8 cellular contexts compared by ENCODE assay signal in genomic region chr2:196639180-196640030, GRCh38. TPM values are rescaled to one million over a fixed set of nuclear protein-coding genes. Genes with fewer than 3 reads are reported as not detected.
DNase-seq lines count a peak whose midpoint lies in the region; ATAC-seq and TF ChIP-seq lines count a peak whose summit lies in the region.

CCDC150 (plus strand) TSS chr2:196639715; CDS start chr2:196639767, 52 bp downstream.

- H3K9ac ChIP-seq in BLaER1 treated with 17β-estradiol and CSF1 and Interleukin-3, amounts not matched to agents 10 nM and 100 nM = peak within 1 kb of the TSS; percentile 66 to 86 (median 77)

- H3K9me3 ChIP-seq in BLaER1 treated with 17β-estradiol and CSF1 and Interleukin-3, amounts not matched to agents 10 nM and 100 nM (replicated peaks in 1 of 11) = no peaks in the 10 kb centered on the region

- intact Hi-C loops in left colon (cut with DNase I, micrococcal nuclease) = loop anchor here in 1 of 2 donors (10.0 kb wide), 1 partner anchor 165 kb away; the partner anchor contains the start of gene C2orf66

- ATAC-seq in HG03457 (IDR thresholded peaks at IDR 0.05; ENCODE audit: unreplicated experiment) (peak; percentile 100), left colon (peak; percentile 100)

- peak within 1 kb of the TSS; percentile 60 to 87 (median 72) for H3K4me3 ChIP-seq in BLaER1 treated with 17β-estradiol and CSF1 and Interleukin-3, amounts not matched to agents 10 nM and 100 nM
- peak within 1 kb of the TSS; percentile 90 for H3K4me3 ChIP-seq in coronary artery

- peaks cover 15 to 19% (median 16%) of the 10 kb centered on the region in 10 experiments for H3K4me1 ChIP-seq in BLaER1 treated with 17β-estradiol and CSF1 and Interleukin-3, amounts not matched to agents 10 nM and 100 nM

- no peaks in the 10 kb centered on the region for H4K20me1 ChIP-seq in BLaER1 treated with 17β-estradiol and CSF1 and Interleukin-3, amounts not matched to agents 10 nM and 100 nM

- no peak for TF ChIP-seq CTCF in coronary artery (IDR thresholded peaks at IDR 0.05)

- H3K36me3 ChIP-seq in BLaER1 treated with 17β-estradiol and CSF1 and Interleukin-3, amounts not matched to agents 10 nM and 100 nM = peaks cover 0 to 13% (median 4%) of the 10 kb centered on the region in 11 experiments; a peak in 8 of 22 replicates

- peak within 1 kb of the TSS in 9 of 11 experiments; percentile 51 to 78 (median 67); a peak in 17 of 22 replicates for H3K27ac ChIP-seq in BLaER1 treated with 17β-estradiol and CSF1 and Interleukin-3, amounts not matched to agents 10 nM and 100 nM
- H3K27ac ChIP-seq in coronary artery = peak within 1 kb of the TSS in 1 of 2 donors; percentile 61

- H3K27me3 ChIP-seq in BLaER1 treated with 17β-estradiol and CSF1 and Interleukin-3, amounts not matched to agents 10 nM and 100 nM = no peaks in the 10 kb centered on the region

- peak within 1 kb of the TSS; percentile 74 to 95 (median 88) for H3K4me2 ChIP-seq in BLaER1 treated with 17β-estradiol and CSF1 and Interleukin-3, amounts not matched to agents 10 nM and 100 nM

- peak; percentile 83 for DNase-seq in GM19240 (ENCODE audit: insufficient read length, low spot score)
- peak; percentile 77 for DNase-seq in NCI-H524 treated with DMSO at 0.1 percent for 48 hours (lab: John Stamatoyannopoulos, UW)
- peak; percentile 88 to 89 for DNase-seq in activated CD4-positive, alpha-beta T cell treated with anti-CD3 and anti-CD28 coated beads for 4 hours
- DNase-seq in coronary artery (ENCODE audit: low spot score) = peak; percentile 93
- peak; percentile 90 to 95 for DNase-seq in left colon
- peak; percentile 86 to 87 for DNase-seq in stimulated activated CD4-positive, alpha-beta T cell treated with anti-CD3 and anti-CD28 coated beads, Interleukin-1b, Interleukin-23, amount 100 ng/mL, for 4 hours (ENCODE audit: low read depth in 2 of 2)

RNA-seq across cellular contexts. Expression of gene CCDC150, which starts in this region (rescaled TPM):
- 1 to 10 TPM; 1.6 to 5.8 TPM for total RNA-seq in left colon
